In the genomic region with DNA sequence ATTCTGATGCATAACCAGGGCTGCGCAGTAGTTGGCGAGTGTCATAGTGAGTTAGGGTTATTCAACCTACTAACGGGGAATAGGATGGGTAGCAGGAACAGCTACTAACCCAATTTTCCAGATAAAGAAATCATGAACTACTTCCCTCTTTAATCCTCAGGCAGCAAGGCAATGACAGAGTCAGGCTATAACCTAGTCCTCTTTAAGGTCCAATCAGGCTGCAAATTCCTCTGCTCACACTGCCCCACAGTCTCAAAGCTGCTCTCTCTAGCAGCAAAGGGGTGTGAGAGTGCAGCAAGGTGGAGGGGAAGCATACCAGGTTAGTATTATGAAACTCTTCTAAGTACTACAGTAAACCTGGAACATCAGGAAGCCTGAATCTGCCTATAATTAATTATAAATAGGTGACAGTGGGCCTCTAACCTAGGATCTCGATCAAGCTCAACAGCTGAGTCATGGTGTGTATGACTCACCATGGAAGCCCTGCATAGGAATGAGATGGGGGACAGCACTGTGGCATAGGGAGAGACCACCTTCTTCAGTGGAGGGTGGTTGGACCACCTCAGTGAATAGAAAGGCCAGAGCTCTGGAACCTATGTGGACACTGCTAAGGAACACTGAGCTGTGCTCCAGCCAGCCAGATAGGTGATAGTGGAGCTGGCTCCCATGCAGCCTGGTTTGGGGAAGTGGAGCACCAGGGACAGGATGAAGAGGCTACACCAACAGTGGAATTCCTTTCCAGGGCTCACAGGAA, we compare ENCODE assay signal across 1 cellular context.
TF ChIP-seq lines count a peak whose summit lies in the region.

No MANE protein-coding gene starts in this region.

TF ChIP-seq in K562, 482 proteins besides CTCF, POLR2A, EP300 and RAD21 (continued from another document):
- TF ChIP-seq, protein P1, sequence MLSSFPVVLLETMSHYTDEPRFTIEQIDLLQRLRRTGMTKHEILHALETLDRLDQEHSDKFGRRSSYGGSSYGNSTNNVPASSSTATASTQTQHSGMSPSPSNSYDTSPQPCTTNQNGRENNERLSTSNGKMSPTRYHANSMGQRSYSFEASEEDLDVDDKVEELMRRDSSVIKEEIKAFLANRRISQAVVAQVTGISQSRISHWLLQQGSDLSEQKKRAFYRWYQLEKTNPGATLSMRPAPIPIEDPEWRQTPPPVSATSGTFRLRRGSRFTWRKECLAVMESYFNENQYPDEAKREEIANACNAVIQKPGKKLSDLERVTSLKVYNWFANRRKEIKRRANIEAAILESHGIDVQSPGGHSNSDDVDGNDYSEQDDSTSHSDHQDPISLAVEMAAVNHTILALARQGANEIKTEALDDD (IDR thresholded peaks at IDR 0.05): peak; percentile 97
- TF ChIP-seq, protein P2, sequence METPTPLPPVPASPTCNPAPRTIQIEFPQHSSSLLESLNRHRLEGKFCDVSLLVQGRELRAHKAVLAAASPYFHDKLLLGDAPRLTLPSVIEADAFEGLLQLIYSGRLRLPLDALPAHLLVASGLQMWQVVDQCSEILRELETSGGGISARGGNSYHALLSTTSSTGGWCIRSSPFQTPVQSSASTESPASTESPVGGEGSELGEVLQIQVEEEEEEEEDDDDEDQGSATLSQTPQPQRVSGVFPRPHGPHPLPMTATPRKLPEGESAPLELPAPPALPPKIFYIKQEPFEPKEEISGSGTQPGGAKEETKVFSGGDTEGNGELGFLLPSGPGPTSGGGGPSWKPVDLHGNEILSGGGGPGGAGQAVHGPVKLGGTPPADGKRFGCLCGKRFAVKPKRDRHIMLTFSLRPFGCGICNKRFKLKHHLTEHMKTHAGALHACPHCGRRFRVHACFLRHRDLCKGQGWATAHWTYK (CRISPR knock-in tag; IDR thresholded peaks at IDR 0.05): no peak
- TF ChIP-seq JUNB (CRISPR knock-in tag; conservative IDR thresholded peaks at IDR 0.05) (peak; percentile 82), BMI1 (IDR thresholded peaks at IDR 0.05; ENCODE audit: low read length) (no peak), ARID1B (IDR thresholded peaks at IDR 0.05) (peak; percentile 89), NFIX (CRISPR knock-in tag; IDR thresholded peaks at IDR 0.05; ENCODE audit: low read depth) (no peak), ZNF263 (CRISPR knock-in tag; IDR thresholded peaks at IDR 0.05; ENCODE audit: borderline replicate concordance) (peak; percentile 82; the same call in 1 of the 2 replicates), TAF15 (IDR thresholded peaks at IDR 0.05; ENCODE audit: low read depth, low read length) (no peak), EGR1 (conservative IDR thresholded peaks at IDR 0.05) (no peak), SMAD2 (IDR thresholded peaks at IDR 0.05; ENCODE audit: low read depth, low read length) (no peak), PHB (CRISPR knock-in tag; IDR thresholded peaks at IDR 0.05) (no peak), ZFP1 (CRISPR knock-in tag; IDR thresholded peaks at IDR 0.05) (no peak), ZNF449 (CRISPR knock-in tag; IDR thresholded peaks at IDR 0.05) (no peak), ZFX (CRISPR knock-in tag; IDR thresholded peaks at IDR 0.05) (0 out of 2 replicates have a peak, but pooled peaks have one; percentile 25), NFE2L1 (tag; IDR thresholded peaks at IDR 0.05; ENCODE audit: borderline replicate concordance, low read depth) (peak; percentile 81), ESRRB (CRISPR knock-in tag; IDR thresholded peaks at IDR 0.05; ENCODE audit: borderline replicate concordance) (no peak), HNRNPH1 (optimal IDR thresholded peaks at IDR 0.05; ENCODE audit: low read depth, low read length) (no peak), LCOR (CRISPR knock-in tag; IDR thresholded peaks at IDR 0.05) (no peak), CREM (IDR thresholded peaks at IDR 0.05; ENCODE audit: low read depth) (0 out of 2 replicates have a peak, but pooled peaks have one; percentile 5), MCM5 (IDR thresholded peaks at IDR 0.05; ENCODE audit: low read depth) (no peak)
- TF ChIP-seq, protein P3, sequence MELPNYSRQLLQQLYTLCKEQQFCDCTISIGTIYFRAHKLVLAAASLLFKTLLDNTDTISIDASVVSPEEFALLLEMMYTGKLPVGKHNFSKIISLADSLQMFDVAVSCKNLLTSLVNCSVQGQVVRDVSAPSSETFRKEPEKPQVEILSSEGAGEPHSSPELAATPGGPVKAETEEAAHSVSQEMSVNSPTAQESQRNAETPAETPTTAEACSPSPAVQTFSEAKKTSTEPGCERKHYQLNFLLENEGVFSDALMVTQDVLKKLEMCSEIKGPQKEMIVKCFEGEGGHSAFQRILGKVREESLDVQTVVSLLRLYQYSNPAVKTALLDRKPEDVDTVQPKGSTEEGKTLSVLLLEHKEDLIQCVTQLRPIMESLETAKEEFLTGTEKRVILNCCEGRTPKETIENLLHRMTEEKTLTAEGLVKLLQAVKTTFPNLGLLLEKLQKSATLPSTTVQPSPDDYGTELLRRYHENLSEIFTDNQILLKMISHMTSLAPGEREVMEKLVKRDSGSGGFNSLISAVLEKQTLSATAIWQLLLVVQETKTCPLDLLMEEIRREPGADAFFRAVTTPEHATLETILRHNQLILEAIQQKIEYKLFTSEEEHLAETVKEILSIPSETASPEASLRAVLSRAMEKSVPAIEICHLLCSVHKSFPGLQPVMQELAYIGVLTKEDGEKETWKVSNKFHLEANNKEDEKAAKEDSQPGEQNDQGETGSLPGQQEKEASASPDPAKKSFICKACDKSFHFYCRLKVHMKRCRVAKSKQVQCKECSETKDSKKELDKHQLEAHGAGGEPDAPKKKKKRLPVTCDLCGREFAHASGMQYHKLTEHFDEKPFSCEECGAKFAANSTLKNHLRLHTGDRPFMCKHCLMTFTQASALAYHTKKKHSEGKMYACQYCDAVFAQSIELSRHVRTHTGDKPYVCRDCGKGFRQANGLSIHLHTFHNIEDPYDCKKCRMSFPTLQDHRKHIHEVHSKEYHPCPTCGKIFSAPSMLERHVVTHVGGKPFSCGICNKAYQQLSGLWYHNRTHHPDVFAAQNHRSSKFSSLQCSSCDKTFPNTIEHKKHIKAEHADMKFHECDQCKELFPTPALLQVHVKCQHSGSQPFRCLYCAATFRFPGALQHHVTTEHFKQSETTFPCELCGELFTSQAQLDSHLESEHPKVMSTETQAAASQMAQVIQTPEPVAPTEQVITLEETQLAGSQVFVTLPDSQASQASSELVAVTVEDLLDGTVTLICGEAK (IDR thresholded peaks at IDR 0.05): no peak
- TF ChIP-seq, protein P3 (CRISPR knock-in tag; IDR thresholded peaks at IDR 0.05): no peak
